ENCODE assay signal across 16 cellular contexts in genomic region chr5:142508027-142508426, GRCh38.
DNase-seq lines count a peak whose midpoint lies in the region; ATAC-seq and TF ChIP-seq lines count a peak whose summit lies in the region.
"Had no signal": no experiment of that assay in that cellular context is flagged by ENCODE, and none has a peak within 500 bp of the region (broad histone marks: within the 10 kb centered on the region; RNA-seq: fewer than 3 reads in every experiment).

No MANE protein-coding gene starts in this region.

- H3K9me3 ChIP-seq in Caco-2: no peaks in the 10 kb centered on the region
- no peaks in the 10 kb centered on the region for H3K9me3 ChIP-seq in suprapubic skin
- H3K9me3 ChIP-seq: testis had no signal

- peak in 1 of 2 experiments; percentile 8 for DNase-seq in Caco-2
- DNase-seq in HT-29 (ENCODE audit: low spot score): peak; percentile 55
- no peak for DNase-seq in stimulated activated CD4-positive, alpha-beta T cell treated with anti-CD3 and anti-CD28 coated beads, Interleukin-4, amount 100 ng/mL, for 24 hours
- DNase-seq in foreskin fibroblast: no peak
- DNase-seq in suprapubic skin (ENCODE audit: low spot score in 2 of 2): no peak
- DNase-seq: activated CD4-positive, CD25-positive, alpha-beta regulatory T cell treated with anti-CD3 and anti-CD28 coated beads, Interleukin-2, amount 50 U/mL, for 72 hours; activated CD8-positive, alpha-beta memory T cell treated with anti-CD3 and anti-CD28 coated beads, Interleukin-2, amount 50 U/mL, for 48 hours; activated naive CD8-positive, alpha-beta T cell treated with anti-CD3 and anti-CD28 coated beads for 36 hours; AML-193; effector CD4-positive, alpha-beta T cell; NCI-H446; SHP77; T-helper 2 cell; testis had no signal

- TF ChIP-seq POLR2A in suprapubic skin (IDR thresholded peaks at IDR 0.05): no peak

- no peak overlapping the region for H3K27ac ChIP-seq in suprapubic skin
- H3K27ac ChIP-seq: testis had no signal

- 82% methylated on average over 11 of the region's 11 CpGs for WGBS in suprapubic skin

- H3K36me3 Mint-ChIP-seq in Caco-2 (ENCODE audit: insufficient read depth, unreplicated experiment) (no peaks in the 10 kb centered on the region), nephron (ENCODE audit: low read depth) (no peaks in the 10 kb centered on the region)
- H3K36me3 Mint-ChIP-seq: activated naive CD8-positive, alpha-beta T cell treated with anti-CD3 and anti-CD28 coated beads for 36 hours had no signal

- peak overlapping the region; percentile 57 for H3K4me3 Mint-ChIP-seq in Caco-2 (ENCODE audit: unreplicated experiment)
- H3K4me3 Mint-ChIP-seq in nephron: peak overlapping the region in 2 of 3 experiments; percentile 3 to 16
- H3K4me3 Mint-ChIP-seq: activated naive CD8-positive, alpha-beta T cell treated with anti-CD3 and anti-CD28 coated beads for 36 hours had no signal

- BruUV-seq in Caco-2 (replicated peaks; lab: Mats Ljungman, UMichigan): no TSS peak

- H3K27me3 Mint-ChIP-seq in Caco-2 (ENCODE audit: insufficient read depth, unreplicated experiment) (no peaks in the 10 kb centered on the region), nephron (ENCODE audit: low read depth) (peaks cover 4% of the 10 kb centered on the region)
- H3K27me3 Mint-ChIP-seq: activated naive CD8-positive, alpha-beta T cell treated with anti-CD3 and anti-CD28 coated beads for 36 hours had no signal

- TF ChIP-seq CTCF in Caco-2 (IDR thresholded peaks at IDR 0.05; ENCODE audit: insufficient read depth in 1 of 2, low read depth in 1 of 2, low read length in 1 of 2, severe bottlenecking in 1 of 2, unreplicated experiment in 1 of 2) (no peak), nephron (IDR thresholded peaks at IDR 0.05; ENCODE audit: unreplicated experiment in 3 of 3) (no peak), foreskin fibroblast (IDR thresholded peaks at IDR 0.05; ENCODE audit: low read depth, low read length) (no peak), suprapubic skin (IDR thresholded peaks at IDR 0.05) (no peak)

- no peaks in the 10 kb centered on the region for H3K9me3 Mint-ChIP-seq in Caco-2 (ENCODE audit: unreplicated experiment)
- H3K9me3 Mint-ChIP-seq in nephron: no peaks in the 10 kb centered on the region
- H3K9me3 Mint-ChIP-seq: activated naive CD8-positive, alpha-beta T cell treated with anti-CD3 and anti-CD28 coated beads for 36 hours had no signal

- H3K4me1 ChIP-seq in Caco-2 (peaks cover 11% of the 10 kb centered on the region; the same call in 1 of the 2 replicates), suprapubic skin (peaks cover 23% of the 10 kb centered on the region)
- H3K4me1 ChIP-seq: testis had no signal

- CTCF ChIA-PET in Caco-2 (lab: Charles Lee): interaction anchor here (0.6 to 0.7 kb wide), 3 partner anchors 56 to 195 kb away, joined by 3 to 5 read pairs (median 5); no protein-coding TSS in a partner anchor

- H3K4me1 Mint-ChIP-seq in Caco-2 (ENCODE audit: low read depth, unreplicated experiment) (peaks cover 23% of the 10 kb centered on the region), nephron (peaks cover 47% of the 10 kb centered on the region)

- H3K27me3 ChIP-seq in Caco-2 (replicated peaks; ENCODE audit: control insufficient read depth, insufficient read depth, low read length): no peaks in the 10 kb centered on the region; the same call in 1 of the 2 replicates
- no peaks in the 10 kb centered on the region for H3K27me3 ChIP-seq in suprapubic skin
- H3K27me3 ChIP-seq: testis had no signal

- H3K4me3 ChIP-seq in Caco-2 (ENCODE audit: low read depth, low read length) (peak overlapping the region; percentile 13; the same call in 1 of the 2 replicates), foreskin fibroblast (ENCODE audit: low read depth in 1 of 2, low read length in 2 of 2) (no peak overlapping the region), suprapubic skin (no peak overlapping the region)
- H3K4me3 ChIP-seq: testis had no signal

- intact Hi-C loops in Caco-2 (cut with micrococcal nuclease; ENCODE audit: unreplicated experiment): loop anchor here (5.0 kb wide), 1 partner anchor 39 kb away; no protein-coding TSS in a partner anchor

- no peak overlapping the region for H3K27ac Mint-ChIP-seq in Caco-2 (ENCODE audit: unreplicated experiment)
- peak overlapping the region; percentile 93 to 96 (median 93) for H3K27ac Mint-ChIP-seq in nephron
- H3K27ac Mint-ChIP-seq: activated naive CD8-positive, alpha-beta T cell treated with anti-CD3 and anti-CD28 coated beads for 36 hours had no signal

- POLR2A ChIA-PET in Caco-2 (lab: Charles Lee): no interaction called here

- ATAC-seq in esophagus mucosa: peak; percentile 41

- H3K36me3 ChIP-seq in Caco-2 (ENCODE audit: control insufficient read depth, insufficient read depth, low read length) (no peaks in the 10 kb centered on the region), suprapubic skin (no peaks in the 10 kb centered on the region)

- no peak for TF ChIP-seq EP300 in suprapubic skin (IDR thresholded peaks at IDR 0.05)
